In the genomic region with DNA sequence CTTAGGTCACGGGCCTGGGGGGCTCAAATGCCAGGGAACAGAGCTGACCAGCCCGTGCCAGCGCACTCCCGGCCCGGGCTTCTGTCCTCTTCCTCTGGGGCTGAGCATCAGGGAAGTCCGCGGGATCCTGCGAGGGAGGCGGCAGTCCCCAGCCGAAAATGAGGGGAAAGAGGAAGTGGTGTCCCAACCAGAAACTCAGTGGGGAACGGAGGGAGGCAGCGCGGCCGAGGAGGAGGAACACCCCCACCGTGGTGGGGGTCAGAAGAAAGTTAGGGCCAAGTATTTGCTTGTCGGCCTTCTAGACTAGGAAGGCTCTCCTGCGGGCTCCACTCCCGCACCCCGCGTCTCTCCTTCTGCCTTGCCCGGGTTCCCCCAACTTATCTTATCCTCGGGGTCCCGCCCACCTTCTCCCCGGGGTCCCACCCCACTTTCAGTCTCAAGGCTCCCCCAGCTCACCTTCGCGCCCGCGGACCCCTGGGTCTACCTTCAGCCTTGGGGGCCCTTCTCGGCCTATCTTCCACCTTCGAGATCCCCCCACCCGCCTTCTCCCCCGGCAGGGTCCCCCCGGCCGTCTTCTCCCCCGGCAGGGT, we compare ENCODE assay signal across 8 cellular contexts.
DNase-seq lines count a peak whose midpoint lies in the region; ATAC-seq, FAIRE-seq and TF ChIP-seq lines count a peak whose summit lies in the region.

No MANE protein-coding gene starts in this region.

- H3K4me3 ChIP-seq in astrocyte of the cerebellum (ENCODE audit: low read depth, low read length) (peak overlapping the region; percentile 63), iPS DF 6.9 (ENCODE audit: low read length) (peak overlapping the region; percentile 97; the same call in 1 of the 2 replicates), skeletal muscle cell (ENCODE audit: low read depth, low read length) (peak overlapping the region; percentile 68)

- H3K9me3 ChIP-seq in iPS DF 6.9 (ENCODE audit: control insufficient read depth, insufficient read depth, low read length): no peaks in the 10 kb centered on the region

- no peaks in the 10 kb centered on the region for H3K36me3 ChIP-seq in iPS DF 6.9 (ENCODE audit: control insufficient read depth, insufficient read depth, low read length)

- in situ Hi-C loops in astrocyte of the cerebellum (cut with HindIII; ENCODE audit: low sequenced_read_pairs): no loop called here

- no peaks in the 10 kb centered on the region for H3K27me3 ChIP-seq in iPS DF 6.9 (ENCODE audit: control insufficient read depth, insufficient read depth, low read length)

- no peak for TF ChIP-seq CTCF in astrocyte of the cerebellum (IDR thresholded peaks at IDR 0.05; ENCODE audit: low read depth, low read length, missing control alignments)

- ATAC-seq in GM18511 (IDR thresholded peaks at IDR 0.05; ENCODE audit: unreplicated experiment) (peak; percentile 51), HG03442 (IDR thresholded peaks at IDR 0.05; ENCODE audit: unreplicated experiment) (peak; percentile 23), GM19452 (IDR thresholded peaks at IDR 0.05; ENCODE audit: unreplicated experiment) (no peak)

- H3K4me1 ChIP-seq in iPS DF 6.9 (ENCODE audit: control insufficient read depth, insufficient read depth, low read length): peaks cover 6% of the 10 kb centered on the region

- H3K27ac ChIP-seq in iPS DF 6.9 (ENCODE audit: low read length): no peak overlapping the region

- no peak for FAIRE-seq in RCC 7860 (lab: Jason Lieb, UNC)

- WGBS in iPS DF 6.9 (ENCODE audit: insufficient coverage, insufficient read length): no CpG with 5 or more reads among the region's 35 CpGs

- DNase-seq in T-helper 1 cell (peak in 4 of 5 donors; percentile 40 to 52 (median 46)), astrocyte of the cerebellum (ENCODE audit: low read depth) (no peak), iPS DF 6.9 (ENCODE audit: low read depth, low spot score) (no peak), skeletal muscle cell (ENCODE audit: low read depth) (no peak), RCC 7860 (ENCODE audit: low spot score) (no peak)

Comparison
In these comparisons a context has a peak if more than half of its experiments do, and no peak if none do; other contexts are left out.
1. DNase-seq: peak in T-helper 1 cell (4 of 5); none in astrocyte of the cerebellum (single experiment), iPS DF 6.9 (single experiment), skeletal muscle cell (single experiment) and RCC 7860 (single experiment).
2. Peak in every context shown above with its lines, with median percentiles within 50 percentile points of each other: H3K4me3 ChIP-seq.